In the genomic region with DNA sequence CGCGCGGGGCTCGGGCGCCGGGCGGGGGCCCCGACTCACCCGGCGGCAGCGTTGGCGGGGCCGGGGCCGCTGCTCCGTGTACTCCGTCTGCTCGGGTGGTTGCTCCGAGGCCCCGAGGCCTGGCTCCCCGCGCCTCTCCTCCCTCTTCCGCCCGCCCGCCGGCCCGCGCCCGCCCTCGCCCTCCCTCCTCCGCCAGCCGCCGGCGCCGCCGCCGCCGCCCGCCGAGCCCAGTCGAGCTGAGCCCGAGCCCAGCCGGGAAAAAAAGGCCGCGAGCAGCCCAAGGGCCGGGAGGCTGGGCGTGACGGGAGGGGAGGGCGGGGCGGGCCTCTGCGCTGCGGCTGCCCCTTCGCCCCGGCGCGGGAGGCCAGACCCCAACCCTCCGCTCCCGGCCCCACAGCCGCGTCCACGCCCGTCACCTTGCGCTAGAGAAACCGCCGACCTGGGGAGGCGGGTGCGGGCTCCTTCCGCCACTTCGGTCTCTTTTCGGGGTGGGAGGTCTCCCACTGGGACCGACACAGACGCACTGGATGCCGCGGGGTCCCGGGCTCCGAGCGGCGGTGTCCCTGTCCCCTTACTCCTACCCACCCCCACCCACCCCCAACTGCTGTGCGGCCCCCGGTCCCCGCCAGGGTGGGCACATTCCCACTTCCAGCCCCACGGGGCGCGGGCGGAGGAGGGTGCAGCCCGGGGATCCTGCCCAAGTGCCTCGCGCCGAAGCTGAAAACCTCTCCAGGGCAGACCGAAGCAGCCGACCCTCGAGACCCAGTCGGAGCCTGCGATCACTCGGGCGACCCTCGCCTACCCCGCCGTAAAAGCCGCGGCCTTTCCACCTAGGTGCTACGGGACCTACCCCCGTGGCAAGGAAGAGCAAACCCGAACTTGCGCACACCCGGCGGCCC, we compare ENCODE assay signal across 8 cellular contexts. TPM values are rescaled to one million over a fixed set of nuclear protein-coding genes. Genes with fewer than 3 reads are reported as not detected.
DNase-seq lines count a peak whose midpoint lies in the region; ATAC-seq, FAIRE-seq and TF ChIP-seq lines count a peak whose summit lies in the region.

A gene with protein sequence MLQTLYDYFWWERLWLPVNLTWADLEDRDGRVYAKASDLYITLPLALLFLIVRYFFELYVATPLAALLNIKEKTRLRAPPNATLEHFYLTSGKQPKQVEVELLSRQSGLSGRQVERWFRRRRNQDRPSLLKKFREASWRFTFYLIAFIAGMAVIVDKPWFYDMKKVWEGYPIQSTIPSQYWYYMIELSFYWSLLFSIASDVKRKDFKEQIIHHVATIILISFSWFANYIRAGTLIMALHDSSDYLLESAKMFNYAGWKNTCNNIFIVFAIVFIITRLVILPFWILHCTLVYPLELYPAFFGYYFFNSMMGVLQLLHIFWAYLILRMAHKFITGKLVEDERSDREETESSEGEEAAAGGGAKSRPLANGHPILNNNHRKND (minus strand): TSS at position 256 of the 899 bp plus-strand sequence. CDS start 5,745 bp downstream, outside the sequence.

- H3K9me3 ChIP-seq in A549: no peaks in the 10 kb centered on the region
- H3K9me3 ChIP-seq in effector memory CD4-positive, alpha-beta T cell (ENCODE audit: control insufficient read depth, low read length): no peaks in the 10 kb centered on the region

- H3K27me3 Mint-ChIP-seq in memory B cell: no peaks in the 10 kb centered on the region

- POLR2A ChIA-PET in A549 (lab: Yijun Ruan, JAX): interaction anchor here (0.9 kb wide), 1 partner anchor 9 kb away, joined by 3 read pairs; no protein-coding TSS in a partner anchor
- POLR2A ChIA-PET in activated CD8-positive, alpha-beta memory T cell treated with anti-CD3 and anti-CD28 coated beads for 36 hours (lab: Charles Lee): interaction anchor here (0.6 to 1.5 kb wide), 2 partner anchors 51 to 142 kb away, joined by 3 read pairs; no protein-coding TSS in a partner anchor

- H3K9me3 Mint-ChIP-seq in memory B cell: no peaks in the 10 kb centered on the region

- H3K4me2 ChIP-seq in A549: peak within 1 kb of the TSS; percentile 95

- TF ChIP-seq EP300 in A549 (IDR thresholded peaks at IDR 0.05): no peak

- H3K4me3 ChIP-seq in A549: peak within 1 kb of the TSS; percentile 90
- peak within 1 kb of the TSS; percentile 82 for H3K4me3 ChIP-seq in effector memory CD4-positive, alpha-beta T cell (ENCODE audit: insufficient read depth, low read depth, low read length, poor library complexity, severe bottlenecking)

- H3K4me3 Mint-ChIP-seq in memory B cell: peak within 1 kb of the TSS; percentile 89

- ATAC-seq in A549 (peak; percentile 49 to 54), GM18517 (IDR thresholded peaks at IDR 0.05; ENCODE audit: unreplicated experiment) (peak; percentile 41), HG03108 (IDR thresholded peaks at IDR 0.05; ENCODE audit: unreplicated experiment) (peak; percentile 50), memory B cell (ENCODE audit: low read depth) (peak; percentile 61)

- TF ChIP-seq RAD21 in A549 (conservative IDR thresholded peaks at IDR 0.05 in 1 of 2, IDR thresholded peaks at IDR 0.05 in 1 of 2): no peak

- DNase-seq in A549 (ENCODE audit: low read depth in 1 of 2, low spot score in 1 of 2) (peak; percentile 62 to 73), NCI-H748 (lab: John Stamatoyannopoulos, UW; ENCODE audit: unreplicated experiment) (peak; percentile 87), memory B cell (ENCODE audit: low spot score in 2 of 2) (peak; percentile 58 to 71)
- peak; percentile 69 to 71 (median 69) for DNase-seq in effector memory CD4-positive, alpha-beta T cell
- DNase-seq in stimulated activated CD8-positive, alpha-beta memory T cell treated with anti-CD3 and anti-CD28 coated beads, Interleukin-12 subunit alpha, Interleukin-12 subunit beta, amount 100 ng/mL, for 24 hours (ENCODE audit: extremely low read depth): peak; percentile 26

- no peak for FAIRE-seq in A549 (lab: Jason Lieb, UNC)

- H3K4me1 ChIP-seq in A549: peaks cover 75% of the 10 kb centered on the region
- H3K4me1 ChIP-seq in effector memory CD4-positive, alpha-beta T cell (ENCODE audit: control insufficient read depth, insufficient read depth, low read length, poor library complexity, severe bottlenecking): peaks cover 44% of the 10 kb centered on the region

- peak; percentile 52 for TF ChIP-seq POLR2A in A549 (IDR thresholded peaks at IDR 0.05; ENCODE audit: low read length)

- TF ChIP-seq CTCF in A549 (IDR thresholded peaks at IDR 0.05): no peak; the same call in 2 of the 3 replicates

- CTCF ChIA-PET in A549 (lab: Yijun Ruan, JAX): interaction anchor here (1.0 to 26.8 kb wide), 5 partner anchors 8 to 162 kb away, joined by 3 to 586 read pairs (median 8); a partner anchor contains a TSS
- CTCF ChIA-PET in activated CD8-positive, alpha-beta memory T cell treated with anti-CD3 and anti-CD28 coated beads for 36 hours (lab: Charles Lee): interaction anchor here (0.6 to 1.2 kb wide), 3 partner anchors 7 to 95 kb away, joined by 3 to 4 read pairs (median 4); a partner anchor contains a TSS

- 56% methylated on average over 19 of the region's 106 CpGs for WGBS in A549 (ENCODE audit: missing lambda C conversion rate)

- no peaks in the 10 kb centered on the region for H3K27me3 ChIP-seq in effector memory CD4-positive, alpha-beta T cell (replicated peaks; ENCODE audit: control insufficient read depth, insufficient read depth, low read length, poor library complexity, severe bottlenecking)

- H3K4me1 Mint-ChIP-seq in memory B cell: peaks cover 43% of the 10 kb centered on the region

- H3K27ac ChIP-seq in A549: peak within 1 kb of the TSS; percentile 98 to 100
- H3K27ac ChIP-seq in effector memory CD4-positive, alpha-beta T cell (ENCODE audit: insufficient read depth, low read length, poor library complexity, severe bottlenecking): peak within 1 kb of the TSS; percentile 85

- no peaks in the 10 kb centered on the region for H3K36me3 Mint-ChIP-seq in memory B cell

- H3K27ac Mint-ChIP-seq in memory B cell: peak within 1 kb of the TSS; percentile 91

- no peaks in the 10 kb centered on the region for H3K36me3 ChIP-seq in effector memory CD4-positive, alpha-beta T cell (ENCODE audit: control insufficient read depth, insufficient read depth, low read length)

TF ChIP-seq in A549, 52 proteins besides CTCF, POLR2A, EP300 and RAD21:
- TF ChIP-seq, protein P1, sequence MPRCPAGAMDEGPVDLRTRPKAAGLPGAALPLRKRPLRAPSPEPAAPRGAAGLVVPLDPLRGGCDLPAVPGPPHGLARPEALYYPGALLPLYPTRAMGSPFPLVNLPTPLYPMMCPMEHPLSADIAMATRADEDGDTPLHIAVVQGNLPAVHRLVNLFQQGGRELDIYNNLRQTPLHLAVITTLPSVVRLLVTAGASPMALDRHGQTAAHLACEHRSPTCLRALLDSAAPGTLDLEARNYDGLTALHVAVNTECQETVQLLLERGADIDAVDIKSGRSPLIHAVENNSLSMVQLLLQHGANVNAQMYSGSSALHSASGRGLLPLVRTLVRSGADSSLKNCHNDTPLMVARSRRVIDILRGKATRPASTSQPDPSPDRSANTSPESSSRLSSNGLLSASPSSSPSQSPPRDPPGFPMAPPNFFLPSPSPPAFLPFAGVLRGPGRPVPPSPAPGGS (IDR thresholded peaks at IDR 0.05): 0 out of 3 replicates have a peak, but pooled peaks have one; percentile 15
- peak in 1 of 2 experiments; percentile 74; a peak in 2 of 5 replicates for TF ChIP-seq JUN (IDR thresholded peaks at IDR 0.05)
- TF ChIP-seq FOXS1 (CRISPR knock-in tag; IDR thresholded peaks at IDR 0.05): no peak

RNA-seq across cellular contexts. Expression of the gene that starts here (rescaled TPM):
- polyA plus RNA-seq in A549 (2011; rRNA removed) (356 and 395 TPM in 2 replicates), A549 (2017; fragmentation: RNase III; extraction: RNeasy Plus Mini Kit Qiagen cat#74134 plus additional on column Dnase treatment) (183 to 196 TPM (median 196 TPM) in 3 replicates)
- 144 and 210 TPM in 2 replicates for polyA plus RNA-seq in A549 (2012; cell fraction: cytosol; rRNA removed)
- 118 and 122 TPM in 2 replicates for polyA plus RNA-seq in A549 (2012; cell fraction: nucleus; rRNA removed)
- polyA minus RNA-seq in A549 (2011; rRNA and poly(A)+ RNA removed): 275 and 350 TPM in 2 replicates
- total RNA-seq in activated CD8-positive, alpha-beta memory T cell treated with anti-CD3 and anti-CD28 coated beads for 36 hours: 100 to 1,000 TPM; 210 to 218 TPM

Comparison
In these comparisons a context has a peak if more than half of its experiments do, and no peak if none do; other contexts are left out.
1. Peak in every context shown above with its lines: DNase-seq, ATAC-seq, H3K4me3 ChIP-seq and H3K27ac ChIP-seq.
2. DNase-seq: peak in every context shown above with its lines; median percentile 87 in NCI-H748; 69 in effector memory CD4-positive, alpha-beta T cell; 68 in A549; 64 in memory B cell; 26 in stimulated activated CD8-positive, alpha-beta memory T cell treated with anti-CD3 and anti-CD28 coated beads, Interleukin-12 subunit alpha, Interleukin-12 subunit beta, amount 100 ng/mL, for 24 hours.